Comparison of ENCODE assay signal across 23 cellular contexts in genomic region chr13:64289702-64290101, GRCh38.
"Had no signal": no experiment of that assay in that cellular context is flagged by ENCODE, and none has a peak within 500 bp of the region (broad histone marks: within the 10 kb centered on the region; RNA-seq: fewer than 3 reads in every experiment).

No MANE protein-coding gene starts in this region.

- H3K9me3 ChIP-seq: colonic mucosa, neutrophil, thoracic aorta had no signal

- H3K4me3 ChIP-seq: colonic mucosa, heart left ventricle, skin epidermis, stomach, thoracic aorta, transverse colon had no signal

- H3K4me1 ChIP-seq: colonic mucosa, heart left ventricle, stomach, transverse colon had no signal

- ATAC-seq: heart left ventricle; left colon; left ventricle myocardium superior; naive thymus-derived CD4-positive, alpha-beta T cell; sciatic nerve had no signal

- H3K27me3 ChIP-seq: colonic mucosa, heart left ventricle, neutrophil, stomach, transverse colon had no signal

- H3K36me3 ChIP-seq: colonic mucosa, heart left ventricle, neutrophil, stomach, thoracic aorta, transverse colon had no signal

- DNase-seq: colonic mucosa; effector CD4-positive, alpha-beta T cell; endodermal cell; foreskin melanocyte; heart left ventricle; hippocampal formation; left colon; left ventricle myocardium superior; naive thymus-derived CD4-positive, alpha-beta T cell; nephron progenitor cell; posterior cingulate gyrus; stimulated activated CD4-positive, alpha-beta T cell treated with anti-CD3 and anti-CD28 coated beads, Interleukin-12 subunit alpha, Interleukin-12 subunit beta, amount 100 ng/mL, for 4 hours; stimulated activated naive CD4-positive, alpha-beta T cell; stomach; substantia nigra; transverse colon had no signal

- FAIRE-seq: endothelial cell of umbilical vein, keratinocyte, urothelium cell line had no signal

- H3K27ac ChIP-seq: colonic mucosa, heart left ventricle, neutrophil, skin epidermis, stomach, thoracic aorta, transverse colon had no signal
